In genomic region chr2:28206786-28207185, GRCh38 we compare ENCODE assay signal across 23 cellular contexts.
DNase-seq lines count a peak whose midpoint lies in the region; ATAC-seq and TF ChIP-seq lines count a peak whose summit lies in the region.
"Had no signal": no experiment of that assay in that cellular context is flagged by ENCODE, and none has a peak within 500 bp of the region (broad histone marks: within the 10 kb centered on the region; RNA-seq: fewer than 3 reads in every experiment).

No MANE protein-coding gene starts in this region.

- H3K36me3 Mint-ChIP-seq in chondrocyte (ENCODE audit: low read depth) = no peaks in the 10 kb centered on the region

- H3K9me3 Mint-ChIP-seq in chondrocyte (ENCODE audit: low read depth) = no peaks in the 10 kb centered on the region
- H3K9me3 Mint-ChIP-seq: dendritic cell treated with granulocyte-macrophage colony-stimulating factor and Interleukin-4, amounts not matched to agents 40 ng/mL and 50 ng/mL, for 4 days had no signal

- TF ChIP-seq CTCF in brain microvascular endothelial cell (IDR thresholded peaks at IDR 0.05; ENCODE audit: low read depth, low read length, missing control alignments) = no peak
- no peak for TF ChIP-seq CTCF in retinal pigment epithelial cell (conservative IDR thresholded peaks at IDR 0.05; ENCODE audit: low read depth, low read length)
- no peak for TF ChIP-seq CTCF in chondrocyte (IDR thresholded peaks at IDR 0.05)

- no peak overlapping the region for H3K27ac Mint-ChIP-seq in chondrocyte (ENCODE audit: unreplicated experiment)
- H3K27ac Mint-ChIP-seq: dendritic cell treated with granulocyte-macrophage colony-stimulating factor and Interleukin-4, amounts not matched to agents 40 ng/mL and 50 ng/mL, for 4 days had no signal

- no peak for ATAC-seq in activated CD4-positive, CD25-positive, alpha-beta regulatory T cell treated with anti-CD3 and anti-CD28 coated beads, Interleukin-2, amount 50 U/mL, for 24 hours
- ATAC-seq: lower lobe of right lung had no signal

- no peaks in the 10 kb centered on the region for H3K27me3 ChIP-seq in brain microvascular endothelial cell (replicated peaks)
- H3K27me3 ChIP-seq: BLaER1 had no signal

- no peak overlapping the region for H3K4me3 ChIP-seq in brain microvascular endothelial cell (ENCODE audit: low read depth, low read length)
- no peak overlapping the region for H3K4me3 ChIP-seq in retinal pigment epithelial cell (ENCODE audit: low read length)
- H3K4me3 ChIP-seq: BLaER1, lower lobe of right lung had no signal

- no peak overlapping the region for H3K27ac ChIP-seq in brain microvascular endothelial cell
- H3K27ac ChIP-seq: BLaER1, HL-60, lower lobe of right lung, parathyroid adenoma, RWPE1 had no signal

- H3K27me3 Mint-ChIP-seq in chondrocyte (ENCODE audit: low read depth) = no peaks in the 10 kb centered on the region
- H3K27me3 Mint-ChIP-seq: dendritic cell treated with granulocyte-macrophage colony-stimulating factor and Interleukin-4, amounts not matched to agents 40 ng/mL and 50 ng/mL, for 4 days had no signal

- DNase-seq in NCI-H1417 (lab: John Stamatoyannopoulos, UW) = peak in 2 of 3 experiments; percentile 15 to 68
- DNase-seq in NCI-H1417 treated with DMSO at 0.1 percent for 48 hours (lab: John Stamatoyannopoulos, UW) = no peak
- peak; percentile 49 for DNase-seq in NCI-H2227 (lab: John Stamatoyannopoulos, UW; ENCODE audit: unreplicated experiment)
- DNase-seq in brain microvascular endothelial cell = peak; percentile 47
- DNase-seq in retinal pigment epithelial cell (ENCODE audit: low read depth) = peak; percentile 46
- no peak for DNase-seq in chondrocyte (ENCODE audit: low spot score)
- DNase-seq in glomerular visceral epithelial cell (ENCODE audit: extremely low spot score) = no peak
- DNase-seq: 8988T; activated CD4-positive, alpha-beta T cell treated with anti-CD3 and anti-CD28 coated beads, Interleukin-2, amount 50 U/mL, for 1 hour; activated naive CD4-positive, alpha-beta T cell; erythroblast; lower lobe of right lung; NCI-H187; NK-92 treated with Interleukin-12 subunit alpha and Interleukin-12 subunit beta, amount 100 ng/mL, for 24 hours; stimulated activated naive CD4-positive, alpha-beta T cell; SW 1271; trophoblast cell had no signal

- peaks cover 5% of the 10 kb centered on the region for H3K4me1 Mint-ChIP-seq in chondrocyte (ENCODE audit: low read depth)

- no peak overlapping the region for H3K4me3 Mint-ChIP-seq in chondrocyte (ENCODE audit: unreplicated experiment)
- H3K4me3 Mint-ChIP-seq: dendritic cell treated with granulocyte-macrophage colony-stimulating factor and Interleukin-4, amounts not matched to agents 40 ng/mL and 50 ng/mL, for 4 days had no signal

- no peaks in the 10 kb centered on the region for H3K36me3 ChIP-seq in brain microvascular endothelial cell (replicated peaks)
- H3K36me3 ChIP-seq: BLaER1, lower lobe of right lung had no signal

- in situ Hi-C loops in brain microvascular endothelial cell (cut with HindIII; ENCODE audit: low pct_ligation_motif_present, low sequenced_read_pairs) = no loop called here

Comparison
In these comparisons a context has a peak if more than half of its experiments do, and no peak if none do; other contexts are left out.
1. DNase-seq: peak in NCI-H1417 (2 of 3), NCI-H2227 (single experiment), brain microvascular endothelial cell (single experiment) and retinal pigment epithelial cell (single experiment); none in NCI-H1417 treated with DMSO at 0.1 percent for 48 hours (single experiment), chondrocyte (single experiment) and glomerular visceral epithelial cell (single experiment).